Comparison of ENCODE assay signal across 19 cellular contexts in the genomic region with DNA sequence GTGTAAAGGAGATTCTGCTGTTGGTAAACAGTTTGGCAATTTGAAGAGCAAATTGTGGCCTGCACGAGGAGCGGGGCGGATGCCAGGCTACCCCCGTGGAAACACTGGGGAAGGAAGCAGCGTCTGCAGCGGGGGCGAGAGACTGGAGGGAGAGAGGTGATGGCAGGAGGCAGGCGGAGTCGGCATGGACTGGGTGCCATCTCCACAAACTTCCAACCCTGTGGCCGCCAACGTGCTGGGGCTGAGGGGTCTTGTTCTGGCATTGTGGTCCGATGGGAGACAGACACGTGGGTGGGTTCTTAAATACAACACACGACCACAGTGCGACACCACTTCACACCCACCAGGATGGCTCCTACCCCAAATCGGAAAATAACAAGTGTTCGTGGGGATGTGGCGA.
"Had no signal": no experiment of that assay in that cellular context is flagged by ENCODE, and none has a peak within 500 bp of the region (broad histone marks: within the 10 kb centered on the region; RNA-seq: fewer than 3 reads in every experiment).

No MANE protein-coding gene starts in this region.

- H3K27ac Mint-ChIP-seq: activated B cell treated with CpG ODN at 0.5 μM for 24 hours; activated naive CD4-positive, alpha-beta T cell treated with anti-CD3 and anti-CD28 coated beads for 36 hours; activated naive CD8-positive, alpha-beta T cell treated with anti-CD3 and anti-CD28 coated beads, Interleukin-2, amount 10 ng/mL, durations not matched to agents 7 days and 5 days; dendritic cell treated with granulocyte-macrophage colony-stimulating factor and Interleukin-4, amounts not matched to agents 40 ng/mL and 50 ng/mL, for 4 days; naive thymus-derived CD8-positive, alpha-beta T cell; T-helper 1 cell treated with Interleukin-12 subunit alpha and Interleukin-12 subunit beta and Interleukin-4 antibody, amounts not matched to agents 30 μg/mL and 1 μg/mL, for 36 hours had no signal

- H3K9me3 Mint-ChIP-seq: activated B cell treated with CpG ODN at 0.5 μM for 24 hours; activated naive CD4-positive, alpha-beta T cell treated with anti-CD3 and anti-CD28 coated beads for 36 hours; activated naive CD8-positive, alpha-beta T cell treated with anti-CD3 and anti-CD28 coated beads, Interleukin-2, amount 10 ng/mL, durations not matched to agents 7 days and 5 days; dendritic cell treated with granulocyte-macrophage colony-stimulating factor and Interleukin-4, amounts not matched to agents 40 ng/mL and 50 ng/mL, for 4 days; naive thymus-derived CD8-positive, alpha-beta T cell; T-helper 1 cell treated with Interleukin-12 subunit alpha and Interleukin-12 subunit beta and Interleukin-4 antibody, amounts not matched to agents 30 μg/mL and 1 μg/mL, for 36 hours had no signal

- H3K36me3 Mint-ChIP-seq: activated naive CD8-positive, alpha-beta T cell treated with anti-CD3 and anti-CD28 coated beads, Interleukin-2, amount 10 ng/mL, durations not matched to agents 7 days and 5 days; naive thymus-derived CD8-positive, alpha-beta T cell had no signal

- H2AFZ ChIP-seq: parathyroid adenoma had no signal

- H3K27ac ChIP-seq: parathyroid adenoma, upper lobe of right lung had no signal

- H3K4me3 Mint-ChIP-seq: activated B cell treated with CpG ODN at 0.5 μM for 24 hours; activated naive CD4-positive, alpha-beta T cell treated with anti-CD3 and anti-CD28 coated beads for 36 hours; activated naive CD8-positive, alpha-beta T cell treated with anti-CD3 and anti-CD28 coated beads, Interleukin-2, amount 10 ng/mL, durations not matched to agents 7 days and 5 days; dendritic cell treated with granulocyte-macrophage colony-stimulating factor and Interleukin-4, amounts not matched to agents 40 ng/mL and 50 ng/mL, for 4 days; naive thymus-derived CD8-positive, alpha-beta T cell; T-helper 1 cell treated with Interleukin-12 subunit alpha and Interleukin-12 subunit beta and Interleukin-4 antibody, amounts not matched to agents 30 μg/mL and 1 μg/mL, for 36 hours had no signal

- H3K4me1 ChIP-seq: parathyroid adenoma, upper lobe of right lung had no signal

- H3K27me3 ChIP-seq: upper lobe of right lung had no signal

- H3K27me3 Mint-ChIP-seq: activated naive CD8-positive, alpha-beta T cell treated with anti-CD3 and anti-CD28 coated beads, Interleukin-2, amount 10 ng/mL, durations not matched to agents 7 days and 5 days had no signal

- H3K9ac ChIP-seq: parathyroid adenoma had no signal

- H3K4me1 Mint-ChIP-seq: activated B cell treated with CpG ODN at 0.5 μM for 24 hours; naive thymus-derived CD8-positive, alpha-beta T cell had no signal

- DNase-seq: activated B cell treated with CpG ODN at 0.5 μM for 24 hours; activated CD4-positive, alpha-beta T cell treated with anti-CD3 and anti-CD28 coated beads for 4 hours; activated CD4-positive, alpha-beta T cell treated with anti-CD3 and anti-CD28 coated beads, Interleukin-2, amount 50 U/mL, for 48 hours; activated CD8-positive, alpha-beta memory T cell treated with anti-CD3 and anti-CD28 coated beads, Interleukin-2, amount 50 U/mL, for 48 hours; activated effector memory CD4-positive, alpha-beta T cell treated with Interleukin-2 at 50 U/mL for 16 hours; activated naive CD4-positive, alpha-beta T cell treated with anti-CD3 and anti-CD28 coated beads for 36 hours; activated naive CD8-positive, alpha-beta T cell treated with anti-CD3 and anti-CD28 coated beads, Interleukin-2, amount 10 ng/mL, durations not matched to agents 7 days and 5 days; activated T-cell treated with anti-CD3 and anti-CD28 coated beads, Interleukin-2, amount 50 U/mL, for 48 hours; amniotic stem cell; effector CD8-positive, alpha-beta T cell; erythroblast; naive thymus-derived CD8-positive, alpha-beta T cell; stimulated activated CD4-positive, alpha-beta T cell treated with anti-CD3 and anti-CD28 coated beads, Interleukin-4, amount 100 ng/mL, for 1 hour; stimulated activated naive CD4-positive, alpha-beta T cell; upper lobe of right lung had no signal

- H3K9me3 ChIP-seq: upper lobe of right lung had no signal

- H3K79me2 ChIP-seq: parathyroid adenoma had no signal

- ATAC-seq: naive thymus-derived CD8-positive, alpha-beta T cell; sciatic nerve; upper lobe of right lung had no signal
